ENCODE assay signal across 8 cellular contexts in genomic region chr1:225998560-225999226, GRCh38. TPM values are rescaled to one million over a fixed set of nuclear protein-coding genes. Genes with fewer than 3 reads are reported as not detected.
DNase-seq lines count a peak whose midpoint lies in the region; ATAC-seq and TF ChIP-seq lines count a peak whose summit lies in the region.

No MANE protein-coding gene starts in this region.

- H3K27me3 ChIP-seq in breast epithelium (no peaks in the 10 kb centered on the region), right lobe of liver (no peaks in the 10 kb centered on the region), thyroid gland (no peaks in the 10 kb centered on the region)

- ATAC-seq in GM19328 (IDR thresholded peaks at IDR 0.05; ENCODE audit: unreplicated experiment) (peak; percentile 10), right lobe of liver (peak in 3 of 4 donors; percentile 11 to 27 (median 25))

- intact Hi-C loops in breast epithelium (cut with DNase I; ENCODE audit: low total_unique reads) (no loop called here), right lobe of liver (cut with DNase I) (no loop called here), thyroid gland (cut with DNase I) (loop anchor here (10.0 kb wide), 1 partner anchor 224 kb away; the partner anchor contains the start of gene SRP9)

- H3K9me3 ChIP-seq in breast epithelium (no peaks in the 10 kb centered on the region), right lobe of liver (no peaks in the 10 kb centered on the region), thyroid gland (no peaks in the 10 kb centered on the region)

- H3K36me3 ChIP-seq in breast epithelium: no peaks in the 10 kb centered on the region
- H3K36me3 ChIP-seq in right lobe of liver: peaks cover 0 to 13% (median 3%) of the 10 kb centered on the region in 4 donors
- H3K36me3 ChIP-seq in thyroid gland: peaks cover 8 to 13% of the 10 kb centered on the region in 2 donors

- WGBS in right lobe of liver (ENCODE audit: insufficient coverage, low coverage, low lambda C conversion rate, missing lambda C conversion rate): 3% methylated on average over 13 of the region's 19 CpGs
- WGBS in thyroid gland, 2 donors: 1 to 3% methylated on average over 17 to 19 of the region's 19 CpGs

- H3K4me3 ChIP-seq in breast epithelium: peak overlapping the region; percentile 65 to 89 (median 82)
- H3K4me3 ChIP-seq in right lobe of liver: peak overlapping the region; percentile 54 to 86 (median 84)
- H3K4me3 ChIP-seq in thyroid gland (replicated peaks in 1 of 3): peak overlapping the region; percentile 55 to 73 (median 67)

- H3K4me1 ChIP-seq in breast epithelium: peaks cover 4 to 8% of the 10 kb centered on the region in 2 donors
- peaks cover 0 to 20% (median 6%) of the 10 kb centered on the region in 4 donors for H3K4me1 ChIP-seq in right lobe of liver
- H3K4me1 ChIP-seq in thyroid gland: peaks cover 18 to 26% of the 10 kb centered on the region in 2 donors

- DNase-seq in A172 (ENCODE audit: low spot score): peak; percentile 31
- DNase-seq in LHCN-M2 (ENCODE audit: low read depth): peak; percentile 19
- no peak for DNase-seq in breast epithelium (ENCODE audit: low spot score in 2 of 2)
- DNase-seq in right lobe of liver: no peak
- DNase-seq in thyroid gland: no peak
- DNase-seq in DMS114 treated with DMSO at 0.1 percent for 48 hours (lab: John Stamatoyannopoulos, UW; ENCODE audit: unreplicated experiment): no peak
- no peak for DNase-seq in GM19240 (ENCODE audit: insufficient read length, low spot score)

- no peak for TF ChIP-seq CTCF in breast epithelium (IDR thresholded peaks at IDR 0.05)
- TF ChIP-seq CTCF in right lobe of liver (IDR thresholded peaks at IDR 0.05): no peak
- no peak for TF ChIP-seq CTCF in thyroid gland (IDR thresholded peaks at IDR 0.05)

- TF ChIP-seq POLR2A in breast epithelium (IDR thresholded peaks at IDR 0.05): no peak
- TF ChIP-seq POLR2A in right lobe of liver (IDR thresholded peaks at IDR 0.05): no peak
- no peak for TF ChIP-seq POLR2A in thyroid gland (IDR thresholded peaks at IDR 0.05)

- H3K27ac ChIP-seq in breast epithelium (peak overlapping the region; percentile 94 to 99), right lobe of liver (peak overlapping the region; percentile 73 to 85 (median 80)), thyroid gland (peak overlapping the region; percentile 58 to 98 (median 80))

RNA-seq across cellular contexts. Expression of gene SDE2, which starts 0.5 kb away (rescaled TPM):
- 42.3 and 44.3 TPM in 2 replicates for total RNA-seq in A172 (2014; rRNA removed; shearing (Covaris generic))
- total RNA-seq in LHCN-M2 (2014; rRNA removed) (19.7 and 21.5 TPM in 2 replicates), breast epithelium (10 to 100 TPM; 17.6 to 25.3 (median 22.0) TPM), right lobe of liver (10 to 100 TPM in 1 of 6 experiments, 1 to 10 TPM in 5; 7.1 to 10.9 (median 8.6) TPM), thyroid gland (10 to 100 TPM; 19.9 to 41.0 (median 27.3) TPM)
- 4.7 TPM for polyA plus RNA-seq in LHCN-M2 (2012)

RNA-seq across cellular contexts. Expression of gene LEFTY2, which starts 57.7 kb away (rescaled TPM):
- not detected in 2 replicates for total RNA-seq in A172 (2014; rRNA removed; shearing (Covaris generic))
- not detected in 2 replicates for total RNA-seq in LHCN-M2 (2014; rRNA removed)
- not detected for polyA plus RNA-seq in LHCN-M2 (2012)
- under 1 TPM in 2 of 3 donors, not detected in 1; 0.88 to 0.96 TPM for total RNA-seq in breast epithelium
- total RNA-seq in right lobe of liver: under 1 TPM in 1 of 6 experiments, not detected in 5; 0.31 TPM
- total RNA-seq in thyroid gland: under 1 TPM in 2 of 4 donors, not detected in 2; 0.11 to 0.29 TPM

Comparison
In these comparisons a context has a peak if more than half of its experiments do, and no peak if none do; other contexts are left out.
1. DNase-seq: peak in A172 (single experiment) and LHCN-M2 (single experiment); none in breast epithelium (0 of 2), right lobe of liver (0 of 3), thyroid gland (0 of 2), DMS114 treated with DMSO at 0.1 percent for 48 hours (single experiment) and GM19240 (single experiment).
2. Peak in every context shown above with its lines, with median percentiles within 50 percentile points of each other: H3K27ac ChIP-seq and H3K4me3 ChIP-seq.